In the genomic region with DNA sequence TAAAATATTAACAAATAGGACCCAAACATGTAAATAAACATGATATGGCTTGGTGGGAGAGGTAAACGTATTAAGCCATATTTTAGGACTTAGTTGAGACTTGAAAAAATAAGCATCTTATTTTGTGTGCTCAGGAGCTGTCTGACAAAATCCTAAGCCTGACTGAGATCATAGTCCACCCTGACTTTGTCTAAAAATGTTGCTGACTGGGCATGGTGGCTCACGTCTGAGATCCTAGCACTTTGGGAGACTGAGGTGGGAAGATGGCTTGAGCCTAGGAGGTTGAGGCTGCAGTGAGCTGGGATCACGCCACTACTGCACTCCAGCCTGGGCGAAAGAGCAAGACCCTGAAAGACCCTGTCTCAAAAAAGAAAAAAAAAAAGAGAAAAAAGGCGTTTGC, we compare ENCODE assay signal across 23 cellular contexts.
"Had no signal": no experiment of that assay in that cellular context is flagged by ENCODE, and none has a peak within 500 bp of the region (broad histone marks: within the 10 kb centered on the region; RNA-seq: fewer than 3 reads in every experiment).

No MANE protein-coding gene starts in this region.

- H3K4me2 ChIP-seq: smooth muscle cell had no signal

- H3K27me3 ChIP-seq: esophagus muscularis mucosa, foreskin keratinocyte, gastroesophageal sphincter, heart left ventricle, neutrophil, stomach, thyroid gland had no signal

- DNase-seq: effector CD8-positive, alpha-beta T cell; endodermal cell; foreskin keratinocyte; heart left ventricle; hypothalamus; immature natural killer cell; islet precursor cell; kidney glomerular epithelial cell; mesenchymal stem cell; mucosa of descending colon; naive B cell; stimulated activated CD4-positive, alpha-beta T cell treated with anti-CD3 and anti-CD28 coated beads, Interleukin-2, amount 100 ng/mL, for 24 hours; stimulated activated CD4-positive, alpha-beta T cell treated with anti-CD3 and anti-CD28 coated beads, Interleukin-4, amount 100 ng/mL, for 24 hours; stimulated activated naive CD4-positive, alpha-beta T cell treated with Interleukin-2 at 50 U/mL for 16 hours; stomach; thyroid gland had no signal

- H3K9ac ChIP-seq: parathyroid adenoma had no signal

- H2AFZ ChIP-seq: parathyroid adenoma had no signal

- H3K9me3 ChIP-seq: esophagus muscularis mucosa, gastroesophageal sphincter, heart left ventricle, mucosa of descending colon, neutrophil, stomach, thyroid gland had no signal

- H3K27ac ChIP-seq: esophagus muscularis mucosa, foreskin keratinocyte, gastroesophageal sphincter, heart left ventricle, neutrophil, parathyroid adenoma, thyroid gland had no signal

- H3K4me3 ChIP-seq: esophagus muscularis mucosa, gastroesophageal sphincter, heart left ventricle, mucosa of descending colon, smooth muscle cell, thyroid gland had no signal

- H3K36me3 ChIP-seq: esophagus muscularis mucosa, gastroesophageal sphincter, heart left ventricle, neutrophil, stomach, thyroid gland had no signal

- H3K4me1 ChIP-seq: foreskin keratinocyte, parathyroid adenoma, thyroid gland had no signal

- ATAC-seq: foreskin keratinocyte; gastroesophageal sphincter; heart left ventricle; mucosa of descending colon; natural killer cell treated with Interleukin-12 subunit alpha and Interleukin-12 subunit beta and Interleukin-15 and Interleukin-18, amount 100 ng/mL, for 72 hours; sciatic nerve had no signal
